2 cellular contexts compared by ENCODE assay signal in the genomic region with DNA sequence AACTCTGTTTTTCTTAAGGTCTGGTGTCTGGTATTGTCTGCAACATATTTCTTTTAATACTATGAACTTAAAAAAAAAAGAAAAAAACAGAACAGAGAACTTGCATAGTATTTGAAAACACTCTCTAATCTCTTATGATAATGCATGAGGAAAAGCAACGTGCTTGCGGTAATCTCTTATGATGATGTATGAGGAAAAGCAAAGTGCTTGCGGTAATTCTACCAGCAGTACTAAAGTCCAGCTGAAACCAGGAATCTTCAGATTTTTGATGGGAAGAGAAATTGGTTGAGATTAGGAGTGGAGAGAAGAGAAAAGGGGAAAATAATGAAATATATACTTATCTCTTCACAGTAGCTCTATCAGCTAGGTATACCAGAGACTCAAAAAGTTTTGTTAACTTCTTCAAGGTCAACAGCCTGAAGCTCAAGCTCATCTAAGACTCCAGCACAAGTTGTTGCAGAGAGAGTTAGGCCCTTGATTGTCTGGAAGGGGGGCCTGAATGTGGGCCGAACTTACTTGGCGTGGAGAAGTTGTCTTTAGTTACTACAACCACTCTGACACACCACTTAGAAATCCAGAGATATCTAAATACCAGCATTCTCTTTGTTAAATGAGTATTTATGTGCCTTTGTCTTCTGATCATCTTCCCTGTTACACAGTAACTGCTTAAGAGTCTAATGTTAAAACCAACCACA.
TF ChIP-seq lines count a peak whose summit lies in the region.

No MANE protein-coding gene starts in this region.

TF ChIP-seq in K562, 482 proteins besides CTCF, POLR2A, EP300 and RAD21:
- TF ChIP-seq, protein P1, sequence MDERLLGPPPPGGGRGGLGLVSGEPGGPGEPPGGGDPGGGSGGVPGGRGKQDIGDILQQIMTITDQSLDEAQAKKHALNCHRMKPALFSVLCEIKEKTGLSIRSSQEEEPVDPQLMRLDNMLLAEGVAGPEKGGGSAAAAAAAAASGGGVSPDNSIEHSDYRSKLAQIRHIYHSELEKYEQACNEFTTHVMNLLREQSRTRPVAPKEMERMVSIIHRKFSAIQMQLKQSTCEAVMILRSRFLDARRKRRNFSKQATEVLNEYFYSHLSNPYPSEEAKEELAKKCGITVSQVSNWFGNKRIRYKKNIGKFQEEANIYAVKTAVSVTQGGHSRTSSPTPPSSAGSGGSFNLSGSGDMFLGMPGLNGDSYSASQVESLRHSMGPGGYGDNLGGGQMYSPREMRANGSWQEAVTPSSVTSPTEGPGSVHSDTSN (CRISPR knock-in tag; IDR thresholded peaks at IDR 0.05; ENCODE audit: low read depth), result no peak
- TF ChIP-seq, protein P1 (tag; conservative IDR thresholded peaks at IDR 0.05; ENCODE audit: low read depth), result no peak
- TF ChIP-seq SAFB2 (IDR thresholded peaks at IDR 0.05; ENCODE audit: borderline replicate concordance, low read depth, low read length, severe bottlenecking) (no peak), NFATC3 (IDR thresholded peaks at IDR 0.05) (no peak), TCF7 (IDR thresholded peaks at IDR 0.05; ENCODE audit: borderline replicate concordance) (no peak), FOXJ2 (tag; IDR thresholded peaks at IDR 0.05) (no peak)
- TF ChIP-seq, protein P2, sequence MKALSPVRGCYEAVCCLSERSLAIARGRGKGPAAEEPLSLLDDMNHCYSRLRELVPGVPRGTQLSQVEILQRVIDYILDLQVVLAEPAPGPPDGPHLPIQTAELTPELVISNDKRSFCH (CRISPR knock-in tag; IDR thresholded peaks at IDR 0.05), result no peak
- TF ChIP-seq, protein P2 (tag; IDR thresholded peaks at IDR 0.05), result no peak

TF ChIP-seq in WTC11, 78 proteins besides CTCF, POLR2A, EP300 and RAD21:
- TF ChIP-seq, protein P3, sequence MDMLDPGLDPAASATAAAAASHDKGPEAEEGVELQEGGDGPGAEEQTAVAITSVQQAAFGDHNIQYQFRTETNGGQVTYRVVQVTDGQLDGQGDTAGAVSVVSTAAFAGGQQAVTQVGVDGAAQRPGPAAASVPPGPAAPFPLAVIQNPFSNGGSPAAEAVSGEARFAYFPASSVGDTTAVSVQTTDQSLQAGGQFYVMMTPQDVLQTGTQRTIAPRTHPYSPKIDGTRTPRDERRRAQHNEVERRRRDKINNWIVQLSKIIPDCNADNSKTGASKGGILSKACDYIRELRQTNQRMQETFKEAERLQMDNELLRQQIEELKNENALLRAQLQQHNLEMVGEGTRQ (CRISPR knock-in tag; IDR thresholded peaks at IDR 0.05), result no peak
- TF ChIP-seq RORB (CRISPR knock-in tag; IDR thresholded peaks at IDR 0.05), result no peak
